16 cellular contexts compared by ENCODE assay signal in genomic region chr15:42507514-42507913, GRCh38. TPM values are rescaled to one million over a fixed set of nuclear protein-coding genes. Genes with fewer than 3 reads are reported as not detected.
DNase-seq lines count a peak whose midpoint lies in the region; ATAC-seq and TF ChIP-seq lines count a peak whose summit lies in the region.
"Had no signal": no experiment of that assay in that cellular context is flagged by ENCODE, and none has a peak within 500 bp of the region (broad histone marks: within the 10 kb centered on the region; RNA-seq: fewer than 3 reads in every experiment).

No MANE protein-coding gene starts in this region.

- H3K79me2 ChIP-seq in OCI-LY1 (ENCODE audit: insufficient read depth, low read length): peaks cover 5% of the 10 kb centered on the region; the same call in 1 of the 2 replicates

- no peaks in the 10 kb centered on the region for H3K9me3 Mint-ChIP-seq in dendritic cell treated with granulocyte-macrophage colony-stimulating factor and Interleukin-4, amounts not matched to agents 40 ng/mL and 50 ng/mL, for 4 days
- H3K9me3 Mint-ChIP-seq in nephron: no peaks in the 10 kb centered on the region
- H3K9me3 Mint-ChIP-seq in activated naive CD4-positive, alpha-beta T cell treated with anti-CD3 and anti-CD28 coated beads, Interleukin-2, amount 50 U/mL, for 72 hours: no peaks in the 10 kb centered on the region
- H3K9me3 Mint-ChIP-seq: CD4-positive, alpha-beta memory T cell had no signal

- H3K4me2 ChIP-seq in OCI-LY1 (ENCODE audit: low read length): peak overlapping the region; percentile 2; the same call in 1 of the 2 replicates
- H3K4me2 ChIP-seq: BLaER1 had no signal

- H4K20me1 ChIP-seq in OCI-LY1 (ENCODE audit: insufficient read depth, low read length): no peaks in the 10 kb centered on the region

- intact Hi-C loops in dendritic cell treated with granulocyte-macrophage colony-stimulating factor and Interleukin-4, amounts not matched to agents 40 ng/mL and 50 ng/mL, for 4 days (cut with micrococcal nuclease): no loop called here

- no peaks in the 10 kb centered on the region for H3K27me3 Mint-ChIP-seq in dendritic cell treated with granulocyte-macrophage colony-stimulating factor and Interleukin-4, amounts not matched to agents 40 ng/mL and 50 ng/mL, for 4 days
- no peaks in the 10 kb centered on the region for H3K27me3 Mint-ChIP-seq in nephron (ENCODE audit: low read depth)
- H3K27me3 Mint-ChIP-seq: CD4-positive, alpha-beta memory T cell had no signal

- no peaks in the 10 kb centered on the region for H3K9me2 ChIP-seq in OCI-LY1 (ENCODE audit: low read depth, low read length)

- H3K27me3 ChIP-seq in OCI-LY1 (ENCODE audit: insufficient read depth, low read length): no peaks in the 10 kb centered on the region
- H3K27me3 ChIP-seq: BLaER1 had no signal

- 0 out of 2 replicates have a peak, but pooled peaks cover 11% of the 10 kb centered on the region for H3F3A ChIP-seq in OCI-LY1 (ENCODE audit: insufficient read depth, low read length)

- no peak overlapping the region for H3K4me3 ChIP-seq in OCI-LY1 (ENCODE audit: low read depth, low read length, poor library complexity, severe bottlenecking)
- H3K4me3 ChIP-seq: BLaER1 had no signal

- no peak overlapping the region for H2AFZ ChIP-seq in OCI-LY1 (ENCODE audit: low read length)

- ATAC-seq in HG03196 (IDR thresholded peaks at IDR 0.05; ENCODE audit: unreplicated experiment): no peak
- no peak for ATAC-seq in activated naive CD4-positive, alpha-beta T cell treated with anti-CD3 and anti-CD28 coated beads, Interleukin-2, amount 50 U/mL, for 72 hours
- ATAC-seq in HG03175 (IDR thresholded peaks at IDR 0.05; ENCODE audit: unreplicated experiment): no peak

- H3K36me3 ChIP-seq in OCI-LY1 (ENCODE audit: insufficient read depth, low read length): peaks cover 8% of the 10 kb centered on the region; the same call in 1 of the 2 replicates

- peaks cover 59% of the 10 kb centered on the region for H3K4me1 Mint-ChIP-seq in dendritic cell treated with granulocyte-macrophage colony-stimulating factor and Interleukin-4, amounts not matched to agents 40 ng/mL and 50 ng/mL, for 4 days (ENCODE audit: low read depth)
- peaks cover 12% of the 10 kb centered on the region for H3K4me1 Mint-ChIP-seq in nephron

- no peak overlapping the region for H3K9ac ChIP-seq in OCI-LY1 (ENCODE audit: low read length)
- H3K9ac ChIP-seq: BLaER1 had no signal

- H3K4me1 ChIP-seq in OCI-LY1 (ENCODE audit: insufficient read depth, low read length, severe bottlenecking): peaks cover 72% of the 10 kb centered on the region
- H3K4me1 ChIP-seq: BLaER1 had no signal

- H3K36me3 Mint-ChIP-seq in dendritic cell treated with granulocyte-macrophage colony-stimulating factor and Interleukin-4, amounts not matched to agents 40 ng/mL and 50 ng/mL, for 4 days (ENCODE audit: low read depth): peaks cover 44% of the 10 kb centered on the region
- H3K36me3 Mint-ChIP-seq in nephron (ENCODE audit: low read depth): peaks cover 6% of the 10 kb centered on the region
- H3K36me3 Mint-ChIP-seq in activated naive CD4-positive, alpha-beta T cell treated with anti-CD3 and anti-CD28 coated beads, Interleukin-2, amount 50 U/mL, for 72 hours: no peaks in the 10 kb centered on the region

- no peak overlapping the region for H3K4me3 Mint-ChIP-seq in dendritic cell treated with granulocyte-macrophage colony-stimulating factor and Interleukin-4, amounts not matched to agents 40 ng/mL and 50 ng/mL, for 4 days
- no peak overlapping the region for H3K4me3 Mint-ChIP-seq in nephron
- H3K4me3 Mint-ChIP-seq: CD4-positive, alpha-beta memory T cell had no signal

- peak overlapping the region; percentile 67 for H3K27ac ChIP-seq in OCI-LY1 (ENCODE audit: low read depth, low read length, poor library complexity, severe bottlenecking)
- H3K27ac ChIP-seq: BLaER1, RWPE1 had no signal

- peak; percentile 6 for DNase-seq in AG08395 (ENCODE audit: low spot score)
- no peak for DNase-seq in activated naive CD4-positive, alpha-beta T cell treated with anti-CD3 and anti-CD28 coated beads, Interleukin-2, amount 50 U/mL, for 72 hours (ENCODE audit: low spot score in 2 of 2)
- no peak for DNase-seq in COLO829 (ENCODE audit: low spot score)
- DNase-seq: 8988T; CD4-positive, alpha-beta memory T cell; NCI-H1105; NCI-H2081 treated with DMSO at 0.1 percent for 48 hours; NCI-H748 treated with DMSO at 0.1 percent for 48 hours; NK-92 treated with Interleukin-12 subunit alpha and Interleukin-12 subunit beta, amount 100 ng/mL, for 24 hours had no signal

- peak overlapping the region; percentile 23 for H3K27ac Mint-ChIP-seq in dendritic cell treated with granulocyte-macrophage colony-stimulating factor and Interleukin-4, amounts not matched to agents 40 ng/mL and 50 ng/mL, for 4 days
- H3K27ac Mint-ChIP-seq in nephron: peak overlapping the region in 2 of 3 experiments; percentile 30 to 42
- no peak overlapping the region for H3K27ac Mint-ChIP-seq in activated naive CD4-positive, alpha-beta T cell treated with anti-CD3 and anti-CD28 coated beads, Interleukin-2, amount 50 U/mL, for 72 hours

- no peak for TF ChIP-seq CTCF in OCI-LY1 (IDR thresholded peaks at IDR 0.05; ENCODE audit: low read length)
- no peak for TF ChIP-seq CTCF in nephron (IDR thresholded peaks at IDR 0.05; ENCODE audit: unreplicated experiment in 3 of 3)

- H3K9me3 ChIP-seq in OCI-LY1 (ENCODE audit: low read length): no peaks in the 10 kb centered on the region
- H3K9me3 ChIP-seq: BLaER1 had no signal

RNA-seq across cellular contexts. Expression of gene SNAP23, which starts 12.1 kb away (rescaled TPM):
- total RNA-seq in activated naive CD4-positive, alpha-beta T cell treated with anti-CD3 and anti-CD28 coated beads, Interleukin-2, amount 50 U/mL, for 72 hours: 10 to 100 TPM; 66.7 to 68.6 TPM

RNA-seq across cellular contexts. Expression of gene ZNF106, which starts 16.6 kb away (rescaled TPM):
- total RNA-seq in activated naive CD4-positive, alpha-beta T cell treated with anti-CD3 and anti-CD28 coated beads, Interleukin-2, amount 50 U/mL, for 72 hours: 10 to 100 TPM; 58.5 to 62.8 TPM

RNA-seq across cellular contexts. Expression of gene LRRC57, which starts 41.1 kb away (rescaled TPM):
- 10 to 100 TPM; 16.1 to 29.6 TPM for total RNA-seq in activated naive CD4-positive, alpha-beta T cell treated with anti-CD3 and anti-CD28 coated beads, Interleukin-2, amount 50 U/mL, for 72 hours

RNA-seq across cellular contexts. Expression of gene HAUS2, which starts 41.1 kb away (rescaled TPM):
- 10 to 100 TPM; 37.2 to 87.9 TPM for total RNA-seq in activated naive CD4-positive, alpha-beta T cell treated with anti-CD3 and anti-CD28 coated beads, Interleukin-2, amount 50 U/mL, for 72 hours

Comparison
In these comparisons a context has a peak if more than half of its experiments do, and no peak if none do; other contexts are left out.
1. H3K27ac Mint-ChIP-seq: peak in dendritic cell treated with granulocyte-macrophage colony-stimulating factor and Interleukin-4, amounts not matched to agents 40 ng/mL and 50 ng/mL, for 4 days (single experiment) and nephron (2 of 3); none in activated naive CD4-positive, alpha-beta T cell treated with anti-CD3 and anti-CD28 coated beads, Interleukin-2, amount 50 U/mL, for 72 hours (0 of 2).